ENCODE assay signal across 8 cellular contexts in the genomic region with DNA sequence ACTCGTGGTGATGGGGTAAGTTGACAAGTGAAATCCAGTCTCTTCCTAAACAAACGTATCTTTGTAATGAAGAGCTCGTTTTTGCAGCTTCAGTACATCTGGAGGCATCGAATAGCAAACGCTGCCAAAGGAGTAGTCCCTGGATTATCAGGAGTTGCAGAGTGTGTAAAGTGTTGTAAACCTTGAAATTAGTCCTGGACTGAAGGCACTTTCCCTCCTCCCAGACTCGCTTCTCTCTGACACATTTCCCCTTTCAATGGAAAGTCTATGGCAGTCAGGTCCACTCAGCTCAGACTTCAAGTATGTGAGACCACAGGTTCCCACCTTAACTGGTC. TPM values are rescaled to one million over a fixed set of nuclear protein-coding genes. Genes with fewer than 3 reads are reported as not detected.
A peak's percentile ranks its signal among the peaks of the same experiment; 100 is the strongest.
DNase-seq lines count a peak whose midpoint lies in the region; ATAC-seq and TF ChIP-seq lines count a peak whose summit lies in the region.

No MANE protein-coding gene starts in this region.

- H3K9me3 ChIP-seq in BLaER1 treated with 17β-estradiol and CSF1 and Interleukin-3, amounts not matched to agents 10 nM and 100 nM (replicated peaks in 1 of 11): no peaks in the 10 kb centered on the region
- H3K9me3 ChIP-seq in Loucy (ENCODE audit: insufficient read depth, low read depth, low read length): no peaks in the 10 kb centered on the region
- H3K9me3 ChIP-seq in ectodermal cell (ENCODE audit: control insufficient read depth, low read length): no peaks in the 10 kb centered on the region

- DNase-seq in neural crest cell (ENCODE audit: low read depth, low spot score): no peak
- no peak for DNase-seq in GM20000 (ENCODE audit: low spot score)
- DNase-seq in stimulated activated CD4-positive, alpha-beta T cell treated with anti-CD3 and anti-CD28 coated beads, Interleukin-15, amount 100 ng/mL, for 24 hours: no peak

- no peak overlapping the region for H3K27ac Mint-ChIP-seq in neural crest cell (ENCODE audit: unreplicated experiment)

- peaks cover 31% of the 10 kb centered on the region for H3K4me1 Mint-ChIP-seq in neural crest cell

- peaks cover 2% of the 10 kb centered on the region for H3K36me3 Mint-ChIP-seq in neural crest cell (ENCODE audit: low read depth)

- peaks cover 35% of the 10 kb centered on the region for H3K79me2 ChIP-seq in Loucy (ENCODE audit: insufficient read depth, low read length)

- ATAC-seq in GM18868 (IDR thresholded peaks at IDR 0.05; ENCODE audit: unreplicated experiment) (no peak), HG02885 (IDR thresholded peaks at IDR 0.05; ENCODE audit: poor library complexity, unreplicated experiment) (no peak)

- H4K20me1 ChIP-seq in BLaER1 treated with 17β-estradiol and CSF1 and Interleukin-3, amounts not matched to agents 10 nM and 100 nM: peaks cover 0 to 34% (median 21%) of the 10 kb centered on the region in 11 experiments; a peak in 15 of 22 replicates
- H4K20me1 ChIP-seq in Loucy (ENCODE audit: insufficient read depth, low read length, poor library complexity, severe bottlenecking): peaks cover 26% of the 10 kb centered on the region

- WGBS in ectodermal cell, 2 experiments: 59% methylated on average over 6 of the region's 6 CpGs

- peak overlapping the region; percentile 95 for H3K4me3 Mint-ChIP-seq in neural crest cell

- H3K27ac ChIP-seq in BLaER1 treated with 17β-estradiol and CSF1 and Interleukin-3, amounts not matched to agents 10 nM and 100 nM: peak overlapping the region in 1 of 11 experiments; percentile 73; a peak in 2 of 22 replicates
- no peak overlapping the region for H3K27ac ChIP-seq in ectodermal cell (ENCODE audit: insufficient read depth, low read depth, low read length, poor library complexity, severe bottlenecking)

- 0 out of 2 replicates have a peak overlapping the region, but pooled peaks have one; percentile 97 for H2AFZ ChIP-seq in Loucy (ENCODE audit: low read length)

- H3K9ac ChIP-seq in BLaER1 treated with 17β-estradiol and CSF1 and Interleukin-3, amounts not matched to agents 10 nM and 100 nM: peak overlapping the region in 8 of 11 experiments; percentile 17 to 88 (median 86); a peak in 11 of 22 replicates
- peak overlapping the region; percentile 35 for H3K9ac ChIP-seq in Loucy (ENCODE audit: low read depth, low read length, poor library complexity, severe bottlenecking)

- peaks cover 0 to 22% (median 0%) of the 10 kb centered on the region in 11 experiments; a peak in 7 of 22 replicates for H3K36me3 ChIP-seq in BLaER1 treated with 17β-estradiol and CSF1 and Interleukin-3, amounts not matched to agents 10 nM and 100 nM
- H3K36me3 ChIP-seq in Loucy (ENCODE audit: insufficient read depth, low read length) (no peaks in the 10 kb centered on the region), ectodermal cell (ENCODE audit: control insufficient read depth, insufficient read depth, low read length) (no peaks in the 10 kb centered on the region)

- H3K4me2 ChIP-seq in BLaER1 treated with 17β-estradiol and CSF1 and Interleukin-3, amounts not matched to agents 10 nM and 100 nM: peak overlapping the region; percentile 78 to 97 (median 94)
- H3K4me2 ChIP-seq in Loucy (ENCODE audit: low read depth, low read length, poor library complexity, severe bottlenecking): peak overlapping the region; percentile 83

- H3K9me3 Mint-ChIP-seq in neural crest cell: no peaks in the 10 kb centered on the region

- H3K9me2 ChIP-seq in Loucy (replicated peaks; ENCODE audit: low read depth, low read length): no peaks in the 10 kb centered on the region

- peak overlapping the region; percentile 70 to 91 (median 80) for H3K4me3 ChIP-seq in BLaER1 treated with 17β-estradiol and CSF1 and Interleukin-3, amounts not matched to agents 10 nM and 100 nM
- H3K4me3 ChIP-seq in Loucy (ENCODE audit: low read length, poor library complexity, severe bottlenecking): peak overlapping the region; percentile 78
- H3K4me3 ChIP-seq in ectodermal cell (ENCODE audit: insufficient read depth, low read depth, low read length): peak overlapping the region; percentile 34

- peaks cover 26 to 35% (median 35%) of the 10 kb centered on the region in 11 experiments for H3K27me3 ChIP-seq in BLaER1 treated with 17β-estradiol and CSF1 and Interleukin-3, amounts not matched to agents 10 nM and 100 nM
- no peaks in the 10 kb centered on the region for H3K27me3 ChIP-seq in Loucy (ENCODE audit: insufficient read depth, low read length, poor library complexity, severe bottlenecking)
- H3K27me3 ChIP-seq in ectodermal cell (ENCODE audit: control insufficient read depth, insufficient read depth, low read length, poor library complexity, severe bottlenecking): no peaks in the 10 kb centered on the region

- TF ChIP-seq CTCF in Loucy (conservative IDR thresholded peaks at IDR 0.05; ENCODE audit: low read length) (no peak), neural crest cell (conservative IDR thresholded peaks at IDR 0.05) (no peak), GM20000 (IDR thresholded peaks at IDR 0.05; ENCODE audit: extremely low read depth, missing control alignments) (no peak)

- peaks cover 4% of the 10 kb centered on the region for H3K27me3 Mint-ChIP-seq in neural crest cell (ENCODE audit: low read depth)

- peaks cover 15 to 28% (median 20%) of the 10 kb centered on the region in 10 experiments; a peak in 19 of 20 replicates for H3K4me1 ChIP-seq in BLaER1 treated with 17β-estradiol and CSF1 and Interleukin-3, amounts not matched to agents 10 nM and 100 nM
- H3K4me1 ChIP-seq in Loucy (ENCODE audit: insufficient read depth, low read length, poor library complexity, severe bottlenecking) (peaks cover 23% of the 10 kb centered on the region), ectodermal cell (ENCODE audit: control insufficient read depth, insufficient read depth, low read length) (no peaks in the 10 kb centered on the region)

- H3F3A ChIP-seq in Loucy (ENCODE audit: low read depth): no peaks in the 10 kb centered on the region

RNA-seq across cellular contexts. Expression of gene PBX3, which starts 1.5 kb away (rescaled TPM):
- polyA plus RNA-seq in ectodermal cell (2013, experiment 1 of 4): 98.7 TPM
- polyA plus RNA-seq in ectodermal cell (2013, experiment 2 of 4): 107 TPM
- polyA plus RNA-seq in ectodermal cell (2013, experiment 3 of 4): 90.0 TPM
- polyA plus RNA-seq in ectodermal cell (2013, experiment 4 of 4): 105 TPM
- total RNA-seq in neural crest cell: 69.0 and 71.6 TPM in 2 replicates

RNA-seq across cellular contexts. Expression of gene MAPKAP1, which starts 38.6 kb away (rescaled TPM):
- polyA plus RNA-seq in ectodermal cell (2013, experiment 1 of 4): 75.0 TPM
- polyA plus RNA-seq in ectodermal cell (2013, experiment 2 of 4): 59.8 TPM
- polyA plus RNA-seq in ectodermal cell (2013, experiment 3 of 4): 46.1 TPM
- polyA plus RNA-seq in ectodermal cell (2013, experiment 4 of 4): 52.4 TPM
- total RNA-seq in neural crest cell: 63.4 and 74.3 TPM in 2 replicates
